Comparison of ENCODE assay signal across 8 cellular contexts in the genomic region with DNA sequence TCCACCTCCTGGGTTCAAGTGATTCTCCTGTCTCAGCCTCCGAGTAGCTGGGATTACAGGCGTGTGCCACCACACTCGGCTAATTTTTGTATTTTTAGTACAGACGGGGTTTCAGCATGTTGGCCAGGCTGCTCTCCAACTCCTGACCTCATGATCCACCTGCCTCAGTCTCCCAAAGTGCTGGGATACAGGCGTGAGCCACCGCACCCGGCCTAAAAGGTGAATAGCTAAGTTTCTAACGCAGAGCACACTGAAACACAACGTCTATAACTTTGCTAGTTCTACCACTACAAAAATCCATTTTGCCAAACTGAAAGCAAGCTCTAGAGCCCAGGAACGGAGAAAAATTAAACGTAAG. TPM values are rescaled to one million over a fixed set of nuclear protein-coding genes. Genes with fewer than 3 reads are reported as not detected.
A peak's percentile ranks its signal among the peaks of the same experiment; 100 is the strongest.
DNase-seq lines count a peak whose midpoint lies in the region; FAIRE-seq and TF ChIP-seq lines count a peak whose summit lies in the region.
"Not testable (repeated sequence)": the region's sequence is repeated elsewhere in the genome, so short reads cannot be mapped to it uniquely, and the experiment has no call there.

No MANE protein-coding gene starts in this region.

- peak overlapping the region; percentile 98 for H3K27ac Mint-ChIP-seq in neural progenitor cell

- not testable (repeated sequence) for FAIRE-seq in kidney (lab: Jason Lieb, UNC)

- H3K27ac ChIP-seq in HUES64 (ENCODE audit: low read depth, low read length), result peak overlapping the region; percentile 48; the same call in 1 of the 2 replicates
- peak overlapping the region; percentile 74 for H3K27ac ChIP-seq in VCaP
- H3K27ac ChIP-seq in ascending aorta, result peak overlapping the region; percentile 77 to 87
- H3K27ac ChIP-seq in kidney (ENCODE audit: low read depth in 2 of 2, low read length in 2 of 2), result peak overlapping the region in 1 of 2 donors; percentile 59
- H3K27ac ChIP-seq in neural progenitor cell, result not testable (repeated sequence)
- H3K27ac ChIP-seq in subcutaneous abdominal adipose tissue (ENCODE audit: low read depth, low read length), result peak overlapping the region; percentile 88

- H3K9ac ChIP-seq in HUES64 (ENCODE audit: low read depth, low read length), result peak overlapping the region; percentile 95
- peak overlapping the region; percentile 77 to 87 for H3K9ac ChIP-seq in kidney (ENCODE audit: low read length in 2 of 2)
- H3K9ac ChIP-seq in neural progenitor cell, result peak overlapping the region; percentile 39
- H3K9ac ChIP-seq in subcutaneous abdominal adipose tissue (ENCODE audit: low read length in 5 of 5), result peak overlapping the region; percentile 90 to 99 (median 99)

- peaks cover 13% of the 10 kb centered on the region for H4K20me1 ChIP-seq in neural progenitor cell (ENCODE audit: low read depth)

- peaks cover 49% of the 10 kb centered on the region for H3K79me2 ChIP-seq in neural progenitor cell (ENCODE audit: low read depth)

- H3K4me2 ChIP-seq in neural progenitor cell, result peak overlapping the region; percentile 99

- not testable (repeated sequence) for H3K9me3 Mint-ChIP-seq in neural progenitor cell

- not testable (repeated sequence) for H3K4me1 ChIP-seq in HUES64 (ENCODE audit: insufficient read depth, low read length); kidney (ENCODE audit: control insufficient read depth in 1 of 2, insufficient read depth in 1 of 2, low read depth in 1 of 2, low read length in 2 of 2); neural progenitor cell
- H3K4me1 ChIP-seq in ascending aorta, result peaks cover 0 to 14% of the 10 kb centered on the region in 2 donors
- peaks cover 3 to 34% (median 27%) of the 10 kb centered on the region in 5 donors for H3K4me1 ChIP-seq in subcutaneous abdominal adipose tissue (ENCODE audit: control insufficient read depth in 5 of 5, insufficient read depth in 5 of 5, low read length in 5 of 5)

- not testable (repeated sequence) for H3K36me3 ChIP-seq in BJ (ENCODE audit: control insufficient read depth, insufficient read depth, low read length); kidney (ENCODE audit: control insufficient read depth in 1 of 2, insufficient read depth in 2 of 2, low read length in 2 of 2); neural progenitor cell
- peaks cover 31% of the 10 kb centered on the region for H3K36me3 ChIP-seq in HUES64 (ENCODE audit: insufficient read depth, low read length)
- H3K36me3 ChIP-seq in ascending aorta, result peaks cover 2 to 17% of the 10 kb centered on the region in 2 donors
- peaks cover 8 to 16% (median 14%) of the 10 kb centered on the region in 5 donors for H3K36me3 ChIP-seq in subcutaneous abdominal adipose tissue (ENCODE audit: control insufficient read depth in 5 of 5, insufficient read depth in 5 of 5, low read length in 5 of 5)

- WGBS in HUES64, result 90% methylated on average over 11 of the region's 11 CpGs

- H3K36me3 Mint-ChIP-seq in neural progenitor cell, result not testable (repeated sequence)

- intact Hi-C loops in ascending aorta (cut with DNase I), result loop anchor here (5.0 to 10.0 kb wide), 2 partner anchors 102 to 176 kb away; no protein-coding TSS in a partner anchor
- intact Hi-C loops in kidney (cut with DNase I), result not testable (repeated sequence)

- H2AFZ ChIP-seq in neural progenitor cell (replicated peaks), result peak overlapping the region; percentile 92

- CTCF ChIA-PET in BJ (lab: Yijun Ruan, JAX), result interaction anchor here (1.0 to 1.4 kb wide), 2 partner anchors 9 to 12 kb away, joined by 3 to 6 read pairs; no protein-coding TSS in a partner anchor

- H3K4me3 ChIP-seq in BJ (ENCODE audit: low read depth, low read length) (peak overlapping the region; percentile 82), HUES64 (ENCODE audit: low read length) (peak overlapping the region; percentile 90), ascending aorta (peak overlapping the region; percentile 92 to 98), epithelial cell of esophagus (ENCODE audit: low read length) (peak overlapping the region; percentile 99), kidney (ENCODE audit: low read length in 2 of 2) (peak overlapping the region; percentile 87 to 96), neural progenitor cell (peak overlapping the region; percentile 81), subcutaneous abdominal adipose tissue (ENCODE audit: low read depth in 1 of 5, low read length in 5 of 5) (peak overlapping the region; percentile 88 to 98 (median 94))

- H3K27me3 ChIP-seq in BJ (ENCODE audit: control insufficient read depth, insufficient read depth, low read length); ascending aorta; subcutaneous abdominal adipose tissue (ENCODE audit: control insufficient read depth in 5 of 5, insufficient read depth in 4 of 5, low read length in 5 of 5): not testable (repeated sequence)
- H3K27me3 ChIP-seq in HUES64 (ENCODE audit: insufficient read depth, low read length) (peaks cover 21% of the 10 kb centered on the region; the same call in 1 of the 2 replicates), neural progenitor cell (peaks cover 32% of the 10 kb centered on the region)

- TF ChIP-seq CTCF in BJ (IDR thresholded peaks at IDR 0.05; ENCODE audit: insufficient read depth, low read depth, low read length); VCaP (conservative IDR thresholded peaks at IDR 0.05); ascending aorta (IDR thresholded peaks at IDR 0.05); epithelial cell of esophagus (IDR thresholded peaks at IDR 0.05; ENCODE audit: insufficient read depth, low read depth, low read length, missing control alignments); kidney (IDR thresholded peaks at IDR 0.05; ENCODE audit: borderline replicate concordance, extremely low read depth, insufficient read depth); neural progenitor cell (IDR thresholded peaks at IDR 0.05): not testable (repeated sequence)

- peaks cover 20% of the 10 kb centered on the region for H3K4me1 Mint-ChIP-seq in neural progenitor cell

- peak overlapping the region; percentile 95 for H3K4me3 Mint-ChIP-seq in neural progenitor cell

- peaks cover 11% of the 10 kb centered on the region for H3F3A ChIP-seq in neural progenitor cell (ENCODE audit: low read depth)

- H3K9me3 ChIP-seq in HUES64 (ENCODE audit: insufficient read depth, low read depth, low read length); ascending aorta; kidney (ENCODE audit: control insufficient read depth in 1 of 2, low read length in 2 of 2); neural progenitor cell (ENCODE audit: low read depth); subcutaneous abdominal adipose tissue (ENCODE audit: control insufficient read depth in 5 of 5, low read length in 5 of 5): not testable (repeated sequence)

- POLR2A ChIA-PET in BJ (lab: Charles Lee), result interaction anchor here (1.4 kb wide), 1 partner anchor 12 kb away, joined by 3 read pairs; no protein-coding TSS in a partner anchor

- H3K27me3 Mint-ChIP-seq in neural progenitor cell (ENCODE audit: insufficient read depth, low read depth), result not testable (repeated sequence)

- DNase-seq in BJ (ENCODE audit: low read depth); ascending aorta (ENCODE audit: low spot score in 2 of 2); epithelial cell of esophagus (ENCODE audit: low read depth); kidney; neural progenitor cell (ENCODE audit: low spot score): not testable (repeated sequence)

RNA-seq across cellular contexts. Expression of a gene that starts 0.5 kb away (rescaled TPM):
- polyA plus RNA-seq in BJ (2011; rRNA removed), result 32.4 and 72.2 TPM in 2 replicates
- 5.6 and 9.7 TPM in 2 replicates for polyA minus RNA-seq in BJ (2011; rRNA and poly(A)+ RNA removed)
- 87.4 TPM for polyA plus RNA-seq in HUES64 (2013, experiment 1 of 2)
- polyA plus RNA-seq in HUES64 (2013, experiment 2 of 2), result 85.3 TPM
- 76.6 TPM for total RNA-seq in ascending aorta
- total RNA-seq in kidney, result 33.0 TPM
- polyA plus RNA-seq in kidney (ENCODE audit: insufficient read depth, low read depth, low replicate concordance), result 80.6 TPM
- total RNA-seq in neural progenitor cell (ENCODE audit: low replicate concordance), result 83.3 and 174 TPM in 2 replicates

Comparison
In these comparisons a context has a peak if more than half of its experiments do, and no peak if none do; other contexts are left out.
1. H3K9ac ChIP-seq: peak in every context shown above with its lines; median percentile 99 in subcutaneous abdominal adipose tissue; 95 in HUES64; 82 in kidney; 39 in neural progenitor cell.